12 cellular contexts compared by ENCODE assay signal in genomic region chr6:16481680-16482079, GRCh38.
DNase-seq lines count a peak whose midpoint lies in the region; FAIRE-seq lines count a peak whose summit lies in the region.
"Had no signal": no experiment of that assay in that cellular context is flagged by ENCODE, and none has a peak within 500 bp of the region (broad histone marks: within the 10 kb centered on the region; RNA-seq: fewer than 3 reads in every experiment).

No MANE protein-coding gene starts in this region.

- DNase-seq in GM19239 (ENCODE audit: insufficient read length, low spot score) (no peak), SW480 (ENCODE audit: low spot score) (no peak), ecto neural progenitor cell (ENCODE audit: low spot score) (no peak), LoVo (ENCODE audit: low spot score) (no peak), inferior parietal cortex (ENCODE audit: extremely low spot score) (no peak)
- DNase-seq in activated naive CD4-positive, alpha-beta T cell treated with Interleukin-2 at 50 U/mL for 16 hours, result peak; percentile 65
- peak; percentile 70 for DNase-seq in stimulated activated CD4-positive, alpha-beta T cell treated with anti-CD3 and anti-CD28 coated beads, Interleukin-4, amount 100 ng/mL, for 24 hours
- DNase-seq: heart right ventricle, Kasumi-1, NCI-H524 treated with DMSO at 0.1 percent for 48 hours had no signal

- H3K36me3 Mint-ChIP-seq in T-helper 1 cell treated with Interleukin-12 subunit alpha and Interleukin-12 subunit beta and Interleukin-4 antibody, amounts not matched to agents 30 μg/mL and 1 μg/mL, for 36 hours (ENCODE audit: low read depth), result peaks cover 52% of the 10 kb centered on the region

- peaks cover 72% of the 10 kb centered on the region for H3K4me1 Mint-ChIP-seq in T-helper 1 cell treated with Interleukin-12 subunit alpha and Interleukin-12 subunit beta and Interleukin-4 antibody, amounts not matched to agents 30 μg/mL and 1 μg/mL, for 36 hours (ENCODE audit: low read depth)

- H3K4me3 Mint-ChIP-seq in T-helper 1 cell treated with Interleukin-12 subunit alpha and Interleukin-12 subunit beta and Interleukin-4 antibody, amounts not matched to agents 30 μg/mL and 1 μg/mL, for 36 hours, result peak overlapping the region; percentile 63

- H3K27me3 Mint-ChIP-seq in T-helper 1 cell treated with Interleukin-12 subunit alpha and Interleukin-12 subunit beta and Interleukin-4 antibody, amounts not matched to agents 30 μg/mL and 1 μg/mL, for 36 hours (ENCODE audit: low read depth), result no peaks in the 10 kb centered on the region

- FAIRE-seq in GM19239 (lab: Jason Lieb, UNC), result peak; percentile 92
- FAIRE-seq: D721Med had no signal

- peaks cover 5% of the 10 kb centered on the region for H3K9me3 Mint-ChIP-seq in T-helper 1 cell treated with Interleukin-12 subunit alpha and Interleukin-12 subunit beta and Interleukin-4 antibody, amounts not matched to agents 30 μg/mL and 1 μg/mL, for 36 hours

- peak overlapping the region; percentile 94 for H3K27ac Mint-ChIP-seq in T-helper 1 cell treated with Interleukin-12 subunit alpha and Interleukin-12 subunit beta and Interleukin-4 antibody, amounts not matched to agents 30 μg/mL and 1 μg/mL, for 36 hours

Comparison
In these comparisons a context has a peak if more than half of its experiments do, and no peak if none do; other contexts are left out.
1. DNase-seq: peak in activated naive CD4-positive, alpha-beta T cell treated with Interleukin-2 at 50 U/mL for 16 hours (single experiment) and stimulated activated CD4-positive, alpha-beta T cell treated with anti-CD3 and anti-CD28 coated beads, Interleukin-4, amount 100 ng/mL, for 24 hours (single experiment); none in GM19239 (single experiment), SW480 (single experiment), ecto neural progenitor cell (single experiment), LoVo (single experiment) and inferior parietal cortex (single experiment).